26 cellular contexts compared by ENCODE assay signal in genomic region chr16:88611220-88611821, GRCh38. TPM values are rescaled to one million over a fixed set of nuclear protein-coding genes. Genes with fewer than 3 reads are reported as not detected.
DNase-seq lines count a peak whose midpoint lies in the region; ATAC-seq and TF ChIP-seq lines count a peak whose summit lies in the region.
"Had no signal": no experiment of that assay in that cellular context is flagged by ENCODE, and none has a peak within 500 bp of the region (broad histone marks: within the 10 kb centered on the region; RNA-seq: fewer than 3 reads in every experiment).

No MANE protein-coding gene starts in this region.

- H3K27ac Mint-ChIP-seq in CD8-positive, alpha-beta memory T cell, result peak overlapping the region in 5 of 8 donors; percentile 33 to 76 (median 57)
- no peak overlapping the region for H3K27ac Mint-ChIP-seq in activated naive CD4-positive, alpha-beta T cell treated with anti-CD3 and anti-CD28 coated beads, Interleukin-2, amount 10 ng/mL, durations not matched to agents 7 days and 5 days
- H3K27ac Mint-ChIP-seq: activated CD4-positive, alpha-beta T cell treated with anti-CD3 and anti-CD28 coated beads for 36 hours; activated naive CD8-positive, alpha-beta T cell treated with anti-CD3 and anti-CD28 coated beads for 36 hours had no signal

- peaks cover 31% of the 10 kb centered on the region for H3K36me3 ChIP-seq in CD8-positive, alpha-beta memory T cell (ENCODE audit: insufficient read depth, low read length)
- peaks cover 5% of the 10 kb centered on the region for H3K36me3 ChIP-seq in iPS DF 6.9 (ENCODE audit: control insufficient read depth, insufficient read depth, low read length)
- peaks cover 25% of the 10 kb centered on the region for H3K36me3 ChIP-seq in osteoblast (ENCODE audit: insufficient read depth, low read length)

- DNase-seq in CD8-positive, alpha-beta memory T cell, result no peak
- DNase-seq in iPS DF 6.9 (ENCODE audit: low read depth, low spot score), result no peak
- peak; percentile 18 for DNase-seq in osteoblast (ENCODE audit: insufficient read length, low spot score, missing footprints)
- no peak for DNase-seq in activated naive CD4-positive, alpha-beta T cell treated with anti-CD3 and anti-CD28 coated beads, Interleukin-2, amount 10 ng/mL, durations not matched to agents 7 days and 5 days
- no peak for DNase-seq in dermis blood vessel endothelial cell
- no peak for DNase-seq in D341Med (ENCODE audit: low spot score)
- DNase-seq: activated CD4-positive, alpha-beta T cell treated with anti-CD3 and anti-CD28 coated beads for 36 hours; activated naive CD8-positive, alpha-beta T cell treated with anti-CD3 and anti-CD28 coated beads for 36 hours; IMR-90; left ventricle myocardium inferior; mucosa of descending colon; NCI-H1417; NCI-H510A treated with DMSO at 0.1 percent for 48 hours; NK-92 treated with Interleukin-12 subunit alpha and Interleukin-12 subunit beta, amount 100 ng/mL, for 24 hours; Peyer's patch; stimulated activated CD4-positive, alpha-beta T cell treated with anti-CD3 and anti-CD28 coated beads, Interleukin-4, amount 100 ng/mL, for 4 hours; stomach had no signal

- no peak overlapping the region for H2AFZ ChIP-seq in osteoblast (ENCODE audit: low read length)

- WGBS in iPS DF 6.9 (ENCODE audit: insufficient coverage, insufficient read length), result no CpG with 5 or more reads among the region's 44 CpGs

- H3K4me3 Mint-ChIP-seq in CD8-positive, alpha-beta memory T cell, result no peak overlapping the region
- H3K4me3 Mint-ChIP-seq in activated naive CD4-positive, alpha-beta T cell treated with anti-CD3 and anti-CD28 coated beads, Interleukin-2, amount 10 ng/mL, durations not matched to agents 7 days and 5 days, result no peak overlapping the region
- H3K4me3 Mint-ChIP-seq: activated CD4-positive, alpha-beta T cell treated with anti-CD3 and anti-CD28 coated beads for 36 hours; activated naive CD8-positive, alpha-beta T cell treated with anti-CD3 and anti-CD28 coated beads for 36 hours; neural crest cell had no signal

- H3K27me3 ChIP-seq in CD8-positive, alpha-beta memory T cell (ENCODE audit: insufficient read depth, low read length, poor library complexity, severe bottlenecking), result no peaks in the 10 kb centered on the region
- H3K27me3 ChIP-seq in iPS DF 6.9 (ENCODE audit: control insufficient read depth, insufficient read depth, low read length) (no peaks in the 10 kb centered on the region), osteoblast (ENCODE audit: insufficient read depth, low read length) (no peaks in the 10 kb centered on the region)
- H3K27me3 ChIP-seq: BLaER1, Peyer's patch, stomach had no signal

- ATAC-seq in HG02610 (IDR thresholded peaks at IDR 0.05; ENCODE audit: unreplicated experiment), result no peak
- ATAC-seq: A549; activated CD4-positive, alpha-beta T cell treated with anti-CD3 and anti-CD28 coated beads for 36 hours; mucosa of descending colon had no signal

- no peaks in the 10 kb centered on the region for H3K9me3 Mint-ChIP-seq in CD8-positive, alpha-beta memory T cell
- no peaks in the 10 kb centered on the region for H3K9me3 Mint-ChIP-seq in activated naive CD4-positive, alpha-beta T cell treated with anti-CD3 and anti-CD28 coated beads, Interleukin-2, amount 10 ng/mL, durations not matched to agents 7 days and 5 days
- H3K9me3 Mint-ChIP-seq: activated naive CD8-positive, alpha-beta T cell treated with anti-CD3 and anti-CD28 coated beads for 36 hours; neural crest cell had no signal

- POLR2A ChIA-PET in CD8-positive, alpha-beta memory T cell (lab: Charles Lee), result no interaction called here

- peaks cover 28% of the 10 kb centered on the region for H3K79me2 ChIP-seq in osteoblast (ENCODE audit: insufficient read depth, low read length)

- CTCF ChIA-PET in CD8-positive, alpha-beta memory T cell (lab: Charles Lee), result no interaction called here
- CTCF ChIA-PET in activated naive CD4-positive, alpha-beta T cell treated with anti-CD3 and anti-CD28 coated beads, Interleukin-2, amount 10 ng/mL, durations not matched to agents 7 days and 5 days (lab: Charles Lee), result no interaction called here

- H3K4me1 Mint-ChIP-seq in CD8-positive, alpha-beta memory T cell, result peaks cover 9 to 23% (median 19%) of the 10 kb centered on the region in 3 donors
- no peaks in the 10 kb centered on the region for H3K4me1 Mint-ChIP-seq in activated naive CD4-positive, alpha-beta T cell treated with anti-CD3 and anti-CD28 coated beads, Interleukin-2, amount 10 ng/mL, durations not matched to agents 7 days and 5 days
- H3K4me1 Mint-ChIP-seq: activated CD4-positive, alpha-beta T cell treated with anti-CD3 and anti-CD28 coated beads for 36 hours; neural crest cell had no signal

- no peaks in the 10 kb centered on the region for H3K9me3 ChIP-seq in CD8-positive, alpha-beta memory T cell (ENCODE audit: low read length)
- no peaks in the 10 kb centered on the region for H3K9me3 ChIP-seq in iPS DF 6.9 (ENCODE audit: control insufficient read depth, insufficient read depth, low read length)
- no peaks in the 10 kb centered on the region for H3K9me3 ChIP-seq in osteoblast (ENCODE audit: low read depth, low read length)
- H3K9me3 ChIP-seq: A549, BLaER1, left ventricle myocardium inferior, mucosa of descending colon, Peyer's patch, stomach had no signal

- H3K27ac ChIP-seq in CD8-positive, alpha-beta memory T cell (ENCODE audit: low read depth, low read length), result no peak overlapping the region
- H3K27ac ChIP-seq in angular gyrus (ENCODE audit: low read depth, low read length), result peak overlapping the region; percentile 14
- H3K27ac ChIP-seq in iPS DF 6.9 (ENCODE audit: low read length), result no peak overlapping the region
- H3K27ac ChIP-seq in osteoblast (ENCODE audit: low read depth, low read length), result no peak overlapping the region
- H3K27ac ChIP-seq: A549, BLaER1, left ventricle myocardium inferior, Peyer's patch, stomach had no signal

- peaks cover 18% of the 10 kb centered on the region for H4K20me1 ChIP-seq in osteoblast (ENCODE audit: insufficient read depth, low read length)

- peaks cover 0 to 81% (median 23%) of the 10 kb centered on the region in 3 donors for H3K36me3 Mint-ChIP-seq in CD8-positive, alpha-beta memory T cell
- peaks cover 42% of the 10 kb centered on the region for H3K36me3 Mint-ChIP-seq in activated naive CD4-positive, alpha-beta T cell treated with anti-CD3 and anti-CD28 coated beads, Interleukin-2, amount 10 ng/mL, durations not matched to agents 7 days and 5 days

- TF ChIP-seq CTCF in osteoblast (IDR thresholded peaks at IDR 0.05; ENCODE audit: extremely low read depth, low read depth, low read length), result no peak

- no peak overlapping the region for H3K4me2 ChIP-seq in osteoblast (ENCODE audit: insufficient read depth, low read length)
- H3K4me2 ChIP-seq: A549, BLaER1 had no signal

- no peaks in the 10 kb centered on the region for H3K4me1 ChIP-seq in CD8-positive, alpha-beta memory T cell (ENCODE audit: insufficient read depth, low read length)
- H3K4me1 ChIP-seq in iPS DF 6.9 (ENCODE audit: control insufficient read depth, insufficient read depth, low read length), result peaks cover 2% of the 10 kb centered on the region
- H3K4me1 ChIP-seq in osteoblast (ENCODE audit: insufficient read depth, low read length), result no peaks in the 10 kb centered on the region
- H3K4me1 ChIP-seq: A549 had no signal

- no peak overlapping the region for H3K4me3 ChIP-seq in CD8-positive, alpha-beta memory T cell (ENCODE audit: low read length)
- H3K4me3 ChIP-seq in iPS DF 6.9 (ENCODE audit: low read length) (peak overlapping the region; percentile 5; the same call in 1 of the 2 replicates), osteoblast (ENCODE audit: insufficient read depth, low read length) (no peak overlapping the region)
- H3K4me3 ChIP-seq: A549, BLaER1, left ventricle myocardium inferior, mucosa of descending colon, Peyer's patch, stomach had no signal

- H3K27me3 Mint-ChIP-seq in CD8-positive, alpha-beta memory T cell, result no peaks in the 10 kb centered on the region
- no peaks in the 10 kb centered on the region for H3K27me3 Mint-ChIP-seq in activated naive CD4-positive, alpha-beta T cell treated with anti-CD3 and anti-CD28 coated beads, Interleukin-2, amount 10 ng/mL, durations not matched to agents 7 days and 5 days
- H3K27me3 Mint-ChIP-seq: activated CD4-positive, alpha-beta T cell treated with anti-CD3 and anti-CD28 coated beads for 36 hours; activated naive CD8-positive, alpha-beta T cell treated with anti-CD3 and anti-CD28 coated beads for 36 hours had no signal

RNA-seq across cellular contexts. Expression of gene IL17C, which starts 27.1 kb away (rescaled TPM):
- under 1 TPM in 1 of 2 experiments, not detected in 1; 0.22 TPM for total RNA-seq in CD8-positive, alpha-beta memory T cell
- not detected for polyA plus RNA-seq in CD8-positive, alpha-beta memory T cell
- total RNA-seq in osteoblast, result under 0.01 and 0.29 TPM in 2 replicates
- total RNA-seq in dermis blood vessel endothelial cell, result not detected in 2 replicates
- total RNA-seq: activated naive CD8-positive, alpha-beta T cell treated with anti-CD3 and anti-CD28 coated beads for 36 hours; fibroblast of lung; glomerular endothelial cell; IMR-90; left ventricle myocardium inferior; mucosa of descending colon; Peyer's patch; renal cortical epithelial cell; ureter had no signal
- polyA plus RNA-seq: A549, fibroblast of lung had no signal

RNA-seq across cellular contexts. Expression of gene CYBA, which starts 39.5 kb away (rescaled TPM):
- 100 to 1,000 TPM; 208 to 237 TPM for total RNA-seq in CD8-positive, alpha-beta memory T cell
- polyA plus RNA-seq in CD8-positive, alpha-beta memory T cell, result 1,129 TPM
- total RNA-seq in osteoblast (144 and 250 TPM in 2 replicates), dermis blood vessel endothelial cell (135 and 286 TPM in 2 replicates)

RNA-seq across cellular contexts. Expression of gene ZC3H18, which starts 41.1 kb away (rescaled TPM):
- total RNA-seq in CD8-positive, alpha-beta memory T cell, result 100 to 1,000 TPM in 1 of 2 experiments, 10 to 100 TPM in 1; 91.4 to 102 TPM
- 21.6 TPM for polyA plus RNA-seq in CD8-positive, alpha-beta memory T cell
- total RNA-seq in osteoblast, result 10.6 and 10.9 TPM in 2 replicates
- 15.3 and 17.3 TPM in 2 replicates for total RNA-seq in dermis blood vessel endothelial cell

RNA-seq across cellular contexts. Expression of gene MVD, which starts 51.6 kb away (rescaled TPM):
- 10 to 100 TPM; 58.0 to 59.7 TPM for total RNA-seq in CD8-positive, alpha-beta memory T cell
- 25.6 TPM for polyA plus RNA-seq in CD8-positive, alpha-beta memory T cell
- total RNA-seq in osteoblast (67.3 and 73.1 TPM in 2 replicates), dermis blood vessel endothelial cell (63.3 and 119 TPM in 2 replicates)
